Comparison of ENCODE assay signal across 27 cellular contexts in genomic region chrX:68691921-68692320, GRCh38. TPM values are rescaled to one million over a fixed set of nuclear protein-coding genes. Genes with fewer than 3 reads are reported as not detected.
A peak's percentile ranks its signal among the peaks of the same experiment; 100 is the strongest.
DNase-seq lines count a peak whose midpoint lies in the region; ATAC-seq and TF ChIP-seq lines count a peak whose summit lies in the region.
"Had no signal": no experiment of that assay in that cellular context is flagged by ENCODE, and none has a peak within 500 bp of the region (broad histone marks: within the 10 kb centered on the region; RNA-seq: fewer than 3 reads in every experiment).

No MANE protein-coding gene starts in this region.

- no peak for TF ChIP-seq POLR2A in heart left ventricle (IDR thresholded peaks at IDR 0.05)

- H2AFZ ChIP-seq in osteoblast (ENCODE audit: low read length): no peak overlapping the region
- H2AFZ ChIP-seq: GM23248 had no signal

- peaks cover 19% of the 10 kb centered on the region for H3K79me2 ChIP-seq in osteoblast (ENCODE audit: insufficient read depth, low read length)

- H3K27ac ChIP-seq in heart left ventricle (peak overlapping the region in 11 of 12 donors; percentile 7 to 90 (median 81)), right atrium auricular region (peak overlapping the region; percentile 34 to 42), osteoblast (ENCODE audit: low read depth, low read length) (no peak overlapping the region)
- H3K27ac ChIP-seq: 22Rv1, GM23248, SJSA1 had no signal

- no peaks in the 10 kb centered on the region for H3K27me3 ChIP-seq in heart left ventricle
- no peaks in the 10 kb centered on the region for H3K27me3 ChIP-seq in right atrium auricular region
- H3K27me3 ChIP-seq in osteoblast (ENCODE audit: insufficient read depth, low read length): no peaks in the 10 kb centered on the region
- H3K27me3 ChIP-seq: BE2C, SJSA1 had no signal

- H3K4me3 ChIP-seq in heart left ventricle (no peak overlapping the region), right atrium auricular region (no peak overlapping the region), osteoblast (ENCODE audit: insufficient read depth, low read length) (no peak overlapping the region)
- H3K4me3 ChIP-seq: GM23248, K562, SJSA1 had no signal

- WGBS in heart left ventricle, 4 donors: 60 to 81% (median 74%) methylated on average over 2 of the region's 2 CpGs

- intact Hi-C loops in heart left ventricle (cut with DNase I): no loop called here
- intact Hi-C loops in Right ventricle myocardium inferior (cut with DNase I): no loop called here
- intact Hi-C loops in posterior cingulate gyrus (cut with DNase I): no loop called here

- DNase-seq in heart left ventricle: peak in 2 of 5 donors; percentile 14 to 24
- DNase-seq in Right ventricle myocardium inferior (ENCODE audit: missing footprints): no peak
- peak; percentile 26 for DNase-seq in M059J (ENCODE audit: low read depth)
- DNase-seq in right atrium auricular region (ENCODE audit: low spot score): no peak
- peak; percentile 29 for DNase-seq in osteoblast (ENCODE audit: insufficient read length, low spot score, missing footprints)
- no peak for DNase-seq in posterior cingulate gyrus
- DNase-seq: ACHN; BE2C; Calu3; DND-41; H7; Kasumi-1; MV-4-11; NCI-H1105; NCI-H1436 treated with DMSO at 0.1 percent for 48 hours; NCI-H187 treated with DMSO at 0.1 percent for 48 hours; NCI-H446 treated with DMSO at 0.1 percent for 48 hours; NCI-H526; NCI-H82; NK-92 treated with Interleukin-12 subunit alpha and Interleukin-12 subunit beta, amount 100 ng/mL, for 24 hours had no signal

- H3K9me3 ChIP-seq in heart left ventricle (no peaks in the 10 kb centered on the region), right atrium auricular region (no peaks in the 10 kb centered on the region), osteoblast (ENCODE audit: low read depth, low read length) (no peaks in the 10 kb centered on the region)
- H3K9me3 ChIP-seq: BE2C, SJSA1 had no signal

- peak; percentile 38 to 76 (median 57) for ATAC-seq in heart left ventricle
- ATAC-seq in Right ventricle myocardium inferior: no peak
- no peak for ATAC-seq in HG03469 (IDR thresholded peaks at IDR 0.05; ENCODE audit: unreplicated experiment)
- no peak for ATAC-seq in HG03571 (IDR thresholded peaks at IDR 0.05; ENCODE audit: unreplicated experiment)
- ATAC-seq: K562, PC-3 had no signal

- no peak overlapping the region for H3K4me2 ChIP-seq in osteoblast (ENCODE audit: insufficient read depth, low read length)

- H3K4me1 ChIP-seq in heart left ventricle (peaks cover 0 to 40% (median 8%) of the 10 kb centered on the region in 12 donors), right atrium auricular region (peaks cover 0 to 8% of the 10 kb centered on the region in 2 donors), osteoblast (ENCODE audit: insufficient read depth, low read length) (peaks cover 17% of the 10 kb centered on the region)
- H3K4me1 ChIP-seq: BE2C had no signal

- TF ChIP-seq CTCF in heart left ventricle (IDR thresholded peaks at IDR 0.05): peak in 1 of 12 donors; percentile 11
- TF ChIP-seq CTCF in right atrium auricular region (IDR thresholded peaks at IDR 0.05): no peak
- no peak for TF ChIP-seq CTCF in osteoblast (IDR thresholded peaks at IDR 0.05; ENCODE audit: extremely low read depth, low read depth, low read length)

- peaks cover 4% of the 10 kb centered on the region for H4K20me1 ChIP-seq in osteoblast (ENCODE audit: insufficient read depth, low read length)

- H3K36me3 ChIP-seq in heart left ventricle: no peaks in the 10 kb centered on the region
- H3K36me3 ChIP-seq in right atrium auricular region: no peaks in the 10 kb centered on the region
- no peaks in the 10 kb centered on the region for H3K36me3 ChIP-seq in osteoblast (ENCODE audit: insufficient read depth, low read length)
- H3K36me3 ChIP-seq: BE2C, SJSA1 had no signal

RNA-seq across cellular contexts. Expression of gene STARD8, which starts 44.5 kb away (rescaled TPM):
- 10 to 100 TPM in 3 of 9 donors, 1 to 10 TPM in 6; 5.6 to 17.5 (median 7.1) TPM for total RNA-seq in heart left ventricle
- polyA plus RNA-seq in heart left ventricle: 1 to 10 TPM; 4.2 to 6.5 TPM
- 11.7 TPM for total RNA-seq in Right ventricle myocardium inferior
- total RNA-seq in M059J (2014; rRNA removed; shearing (Covaris generic)): 9.5 and 14.4 TPM in 2 replicates
- total RNA-seq in right atrium auricular region: 10 to 100 TPM in 1 of 2 donors, 1 to 10 TPM in 1; 8.3 to 14.6 TPM
- 1.4 and 1.5 TPM in 2 replicates for total RNA-seq in osteoblast

Comparison
In these comparisons a context has a peak if more than half of its experiments do, and no peak if none do; other contexts are left out.
1. ATAC-seq: peak in heart left ventricle (4 of 4); none in Right ventricle myocardium inferior (single experiment), HG03469 (single experiment) and HG03571 (single experiment).
2. DNase-seq: peak in M059J (single experiment) and osteoblast (single experiment); none in Right ventricle myocardium inferior (single experiment), right atrium auricular region (single experiment) and posterior cingulate gyrus (0 of 10).